Comparison of ENCODE assay signal across 20 cellular contexts in the genomic region with DNA sequence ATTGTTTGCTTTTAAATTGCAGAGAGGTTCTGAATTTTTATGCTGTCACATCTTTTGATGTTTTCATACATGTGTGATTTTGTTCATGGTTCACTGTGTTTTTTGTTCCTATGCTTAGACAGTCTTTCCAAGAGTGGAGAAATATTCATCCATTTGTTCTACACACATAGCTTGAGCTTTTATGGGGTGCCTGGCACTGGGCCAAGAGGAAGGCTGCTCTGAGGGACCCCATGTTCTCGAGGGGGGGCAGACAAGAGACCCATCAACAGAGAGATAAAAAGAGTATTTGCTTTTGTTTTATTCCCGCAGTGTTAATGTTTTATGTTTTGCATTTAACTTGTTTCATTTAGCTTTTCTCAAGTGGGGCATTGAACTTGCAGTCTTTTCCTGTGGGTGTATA. TPM values are rescaled to one million over a fixed set of nuclear protein-coding genes. Genes with fewer than 3 reads are reported as not detected.
DNase-seq lines count a peak whose midpoint lies in the region; ATAC-seq and TF ChIP-seq lines count a peak whose summit lies in the region.
"Had no signal": no experiment of that assay in that cellular context is flagged by ENCODE, and none has a peak within 500 bp of the region (broad histone marks: within the 10 kb centered on the region; RNA-seq: fewer than 3 reads in every experiment).

No MANE protein-coding gene starts in this region.

- peak overlapping the region; percentile 64 for H3K4me2 ChIP-seq in OCI-LY7 (ENCODE audit: low read length)

- DNase-seq in activated effector memory CD4-positive, alpha-beta T cell treated with anti-CD3 and anti-CD28 coated beads, Interleukin-2, amount 50 U/mL, for 16 hours, result peak; percentile 38
- no peak for DNase-seq in activated effector memory CD4-positive, alpha-beta T cell treated with Interleukin-2 at 50 U/mL for 16 hours
- DNase-seq in OCI-LY7 (ENCODE audit: low spot score) (peak; percentile 36), globus pallidus (ENCODE audit: low spot score) (peak; percentile 7), superior temporal gyrus (ENCODE audit: extremely low spot score) (peak; percentile 35)
- no peak for DNase-seq in stimulated activated CD4-positive, alpha-beta T cell treated with anti-CD3 and anti-CD28 coated beads, Interleukin-2, amount 100 ng/mL, for 24 hours
- DNase-seq: ACHN; CD4-positive, CD25-positive, alpha-beta regulatory T cell; GM23248; NCI-H2081; NCI-H510A treated with DMSO at 0.1 percent for 48 hours had no signal

- ATAC-seq in GM21529 (IDR thresholded peaks at IDR 0.05; ENCODE audit: unreplicated experiment) (no peak), HG02870 (IDR thresholded peaks at IDR 0.05; ENCODE audit: unreplicated experiment) (no peak)
- ATAC-seq: activated CD4-positive, CD25-positive, alpha-beta regulatory T cell treated with anti-CD3 and anti-CD28 coated beads, Interleukin-2, amount 50 U/mL, for 24 hours; activated T-helper 17 cell treated with anti-CD3 and anti-CD28 coated beads, Interleukin-2, amount 50 U/mL, for 72 hours; GM12878 had no signal

- no peak overlapping the region for H2AFZ ChIP-seq in OCI-LY7 (ENCODE audit: low read length)
- H2AFZ ChIP-seq: GM23248 had no signal

- CTCF ChIA-PET in OCI-LY7 (lab: Charles Lee; ENCODE audit: unreplicated experiment), result no interaction called here

- peak overlapping the region; percentile 22 for H3K4me3 ChIP-seq in OCI-LY7 (ENCODE audit: low read depth, low read length, poor library complexity, severe bottlenecking)
- H3K4me3 ChIP-seq: dorsolateral prefrontal cortex, GM12878, GM23248, SK-N-MC, thoracic aorta had no signal

- H3K9me2 ChIP-seq in OCI-LY7 (ENCODE audit: insufficient read depth, low read length), result no peaks in the 10 kb centered on the region

- no peak for TF ChIP-seq CTCF in OCI-LY7 (conservative IDR thresholded peaks at IDR 0.05; ENCODE audit: low read length)

- H3K27ac ChIP-seq in OCI-LY7 (ENCODE audit: low read depth, low read length, poor library complexity, severe bottlenecking), result peak overlapping the region; percentile 81
- H3K27ac ChIP-seq: epithelial cell of prostate, GM23248, SK-N-MC, thoracic aorta had no signal

- peaks cover 53% of the 10 kb centered on the region for H3K4me1 ChIP-seq in OCI-LY7 (ENCODE audit: insufficient read depth, low read length, poor library complexity, severe bottlenecking)

- H3K9me3 ChIP-seq in OCI-LY7 (ENCODE audit: low read length), result no peaks in the 10 kb centered on the region
- H3K9me3 ChIP-seq: thoracic aorta had no signal

- H3K36me3 ChIP-seq in OCI-LY7 (ENCODE audit: insufficient read depth, low read length), result peaks cover 64% of the 10 kb centered on the region

- POLR2A ChIA-PET in OCI-LY7 (lab: Charles Lee), result interaction anchor here (0.8 to 1.1 kb wide), 2 partner anchors 10 to 85 kb away, joined by 3 read pairs; no protein-coding TSS in a partner anchor

- intact Hi-C loops in OCI-LY7 (cut with micrococcal nuclease; ENCODE audit: unreplicated experiment), result loop anchor here (5.0 to 10.0 kb wide), 2 partner anchors 56 to 86 kb away; a partner anchor contains a TSS

- H3K79me2 ChIP-seq in OCI-LY7 (ENCODE audit: insufficient read depth, low read depth, low read length), result no peaks in the 10 kb centered on the region; the same call in 1 of the 2 replicates

- no TSS peak for BruUV-seq in OCI-LY7 (replicated peaks; lab: Mats Ljungman, UMichigan)

- H4K20me1 ChIP-seq in OCI-LY7 (ENCODE audit: insufficient read depth, low read length), result no peaks in the 10 kb centered on the region

RNA-seq across cellular contexts. Expression of a gene that starts 57.6 kb away (rescaled TPM):
- 64.5 and 73.0 TPM in 2 replicates for total RNA-seq in OCI-LY7 (2014; rRNA removed; shearing (Covaris generic))
- 76.9 and 87.0 TPM in 2 replicates for total RNA-seq in OCI-LY7 (2022)

Comparison
In these comparisons a context has a peak if more than half of its experiments do, and no peak if none do; other contexts are left out.
1. DNase-seq: peak in activated effector memory CD4-positive, alpha-beta T cell treated with anti-CD3 and anti-CD28 coated beads, Interleukin-2, amount 50 U/mL, for 16 hours (single experiment), OCI-LY7 (single experiment), globus pallidus (single experiment) and superior temporal gyrus (single experiment); none in activated effector memory CD4-positive, alpha-beta T cell treated with Interleukin-2 at 50 U/mL for 16 hours (single experiment) and stimulated activated CD4-positive, alpha-beta T cell treated with anti-CD3 and anti-CD28 coated beads, Interleukin-2, amount 100 ng/mL, for 24 hours (0 of 2).